Comparison of ENCODE assay signal across 1 cellular context in genomic region chr19:46720516-46721239, GRCh38.
TF ChIP-seq lines count a peak whose summit lies in the region.

No MANE protein-coding gene starts in this region.

TF ChIP-seq in HepG2, 621 proteins besides CTCF, POLR2A, EP300 and RAD21:
- TF ChIP-seq AGO2 (optimal IDR thresholded peaks at IDR 0.05; ENCODE audit: low read depth, low read length), result peak; percentile 44
- no peak for TF ChIP-seq ELF3 (CRISPR knock-in tag; IDR thresholded peaks at IDR 0.05)
